Comparison of ENCODE assay signal across 21 cellular contexts in genomic region chr6:35694462-35694861, GRCh38. TPM values are rescaled to one million over a fixed set of nuclear protein-coding genes. Genes with fewer than 3 reads are reported as not detected.
DNase-seq lines count a peak whose midpoint lies in the region; ATAC-seq, FAIRE-seq and TF ChIP-seq lines count a peak whose summit lies in the region.
"Had no signal": no experiment of that assay in that cellular context is flagged by ENCODE, and none has a peak within 500 bp of the region (broad histone marks: within the 10 kb centered on the region; RNA-seq: fewer than 3 reads in every experiment).

No MANE protein-coding gene starts in this region.

- no peaks in the 10 kb centered on the region for H3K27me3 ChIP-seq in foreskin keratinocyte
- H3K27me3 ChIP-seq: BE2C, gastroesophageal sphincter, SJCRH30 had no signal

- no peak for ATAC-seq in WTC11
- peak; percentile 43 for ATAC-seq in foreskin keratinocyte
- no peak for ATAC-seq in HG03439 (IDR thresholded peaks at IDR 0.05; ENCODE audit: unreplicated experiment)
- ATAC-seq in GM21619 (IDR thresholded peaks at IDR 0.05; ENCODE audit: unreplicated experiment): no peak
- no peak for ATAC-seq in GM19463 (IDR thresholded peaks at IDR 0.05; ENCODE audit: unreplicated experiment)
- ATAC-seq in HG03039 (IDR thresholded peaks at IDR 0.05; ENCODE audit: unreplicated experiment): no peak
- ATAC-seq: effector memory CD8-positive, alpha-beta T cell; gastroesophageal sphincter; lower lobe of right lung; naive thymus-derived CD8-positive, alpha-beta T cell; stimulated activated naive CD8-positive, alpha-beta T cell treated with anti-CD3 and anti-CD28 coated beads, Interleukin-15, amount 100 ng/mL, for 72 hours had no signal

- H3K4me1 ChIP-seq in foreskin keratinocyte: peaks cover 5% of the 10 kb centered on the region
- H3K4me1 ChIP-seq: BE2C, SJCRH30 had no signal

- H3K4me3 Mint-ChIP-seq in WTC11: no peak overlapping the region
- H3K4me3 Mint-ChIP-seq: activated CD4-positive, alpha-beta T cell treated with anti-CD3 and anti-CD28 coated beads, Interleukin-2, amount 10 ng/mL, durations not matched to agents 7 days and 5 days; activated naive CD8-positive, alpha-beta T cell treated with anti-CD3 and anti-CD28 coated beads for 36 hours; effector memory CD8-positive, alpha-beta T cell; stimulated activated naive CD8-positive, alpha-beta T cell treated with anti-CD3 and anti-CD28 coated beads, Interleukin-15, amount 100 ng/mL, for 72 hours had no signal

- no peaks in the 10 kb centered on the region for H3K36me3 Mint-ChIP-seq in WTC11
- H3K36me3 Mint-ChIP-seq: activated naive CD8-positive, alpha-beta T cell treated with anti-CD3 and anti-CD28 coated beads for 36 hours; naive thymus-derived CD8-positive, alpha-beta T cell had no signal

- CTCF ChIA-PET in WTC11 (lab: Charles Lee): no interaction called here

- no peak for FAIRE-seq in HTR-8/SVneo (lab: Jason Lieb, UNC)

- TF ChIP-seq CTCF in WTC11 (IDR thresholded peaks at IDR 0.05) (no peak), foreskin keratinocyte (conservative IDR thresholded peaks at IDR 0.05) (no peak)

- peaks cover 3% of the 10 kb centered on the region; the same call in 1 of the 2 replicates for H3K9me3 Mint-ChIP-seq in WTC11
- H3K9me3 Mint-ChIP-seq: activated CD4-positive, alpha-beta T cell treated with anti-CD3 and anti-CD28 coated beads, Interleukin-2, amount 10 ng/mL, durations not matched to agents 7 days and 5 days; effector memory CD8-positive, alpha-beta T cell; naive thymus-derived CD8-positive, alpha-beta T cell; stimulated activated naive CD8-positive, alpha-beta T cell treated with anti-CD3 and anti-CD28 coated beads, Interleukin-15, amount 100 ng/mL, for 72 hours had no signal

- 0 out of 2 replicates have a peak, but pooled peaks cover 2% of the 10 kb centered on the region for H3K4me1 Mint-ChIP-seq in WTC11

- POLR2A ChIA-PET in WTC11 (lab: Charles Lee): no interaction called here

- H3K27ac Mint-ChIP-seq in WTC11: no peak overlapping the region
- H3K27ac Mint-ChIP-seq: activated CD4-positive, alpha-beta T cell treated with anti-CD3 and anti-CD28 coated beads, Interleukin-2, amount 10 ng/mL, durations not matched to agents 7 days and 5 days; activated naive CD8-positive, alpha-beta T cell treated with anti-CD3 and anti-CD28 coated beads for 36 hours; effector memory CD8-positive, alpha-beta T cell had no signal

- no peak overlapping the region for H3K27ac ChIP-seq in foreskin keratinocyte
- H3K27ac ChIP-seq: gastroesophageal sphincter, lower lobe of right lung, prostate gland, SJCRH30 had no signal

- DNase-seq in Daoy (ENCODE audit: low read depth) (peak; percentile 21), HTR-8/SVneo (ENCODE audit: insufficient read length, low spot score) (peak; percentile 64), WTC11 (ENCODE audit: low spot score) (no peak), foreskin keratinocyte (no peak)
- DNase-seq: activated CD4-positive, alpha-beta T cell treated with anti-CD3 and anti-CD28 coated beads, Interleukin-2, amount 10 ng/mL, durations not matched to agents 7 days and 5 days; activated naive CD8-positive, alpha-beta T cell treated with anti-CD3 and anti-CD28 coated beads for 36 hours; activated T-cell treated with anti-CD3 and anti-CD28 coated beads for 4 hours; BE2C; central memory CD4-positive, alpha-beta T cell; DMS153; effector memory CD8-positive, alpha-beta T cell; lower lobe of right lung; naive thymus-derived CD8-positive, alpha-beta T cell; SJCRH30; stimulated activated naive CD8-positive, alpha-beta T cell treated with anti-CD3 and anti-CD28 coated beads, Interleukin-15, amount 100 ng/mL, for 72 hours had no signal

- no peaks in the 10 kb centered on the region; the same call in 1 of the 2 replicates for H3K27me3 Mint-ChIP-seq in WTC11 (ENCODE audit: low read depth)
- H3K27me3 Mint-ChIP-seq: activated CD4-positive, alpha-beta T cell treated with anti-CD3 and anti-CD28 coated beads, Interleukin-2, amount 10 ng/mL, durations not matched to agents 7 days and 5 days; activated naive CD8-positive, alpha-beta T cell treated with anti-CD3 and anti-CD28 coated beads for 36 hours; effector memory CD8-positive, alpha-beta T cell; naive thymus-derived CD8-positive, alpha-beta T cell; stimulated activated naive CD8-positive, alpha-beta T cell treated with anti-CD3 and anti-CD28 coated beads, Interleukin-15, amount 100 ng/mL, for 72 hours had no signal

TF ChIP-seq in WTC11, 78 proteins besides CTCF, POLR2A, EP300 and RAD21:
- TF ChIP-seq ZNF317 (CRISPR knock-in tag; IDR thresholded peaks at IDR 0.05; ENCODE audit: borderline replicate concordance, low read depth) (peak; percentile 66; the same call in 1 of the 2 replicates), ZNF281 (CRISPR knock-in tag; IDR thresholded peaks at IDR 0.05) (no peak)

RNA-seq across cellular contexts. Expression of gene FKBP5, which starts 5.7 kb away (rescaled TPM):
- total RNA-seq in Daoy (2014; rRNA removed; shearing (Covaris generic)): 6.8 and 10.2 TPM in 2 replicates
- 27.0 to 29.4 TPM (median 27.2 TPM) in 3 replicates for total RNA-seq in WTC11 (2021)
- total RNA-seq in foreskin keratinocyte: 42.2 and 59.4 TPM in 2 replicates
- 28.1 and 41.8 TPM in 2 replicates for polyA plus RNA-seq in foreskin keratinocyte
- total RNA-seq: SJCRH30 had no signal

RNA-seq across cellular contexts. Expression of gene ARMC12, which starts 42.4 kb away (rescaled TPM):
- total RNA-seq in Daoy (2014; rRNA removed; shearing (Covaris generic)): 0.51 TPM in 1 of 2 replicates, not detected in the other
- total RNA-seq in WTC11 (2021) (1.0 to 2.0 TPM (median 1.4 TPM) in 3 replicates), foreskin keratinocyte (0.14 and 0.27 TPM in 2 replicates)
- polyA plus RNA-seq in foreskin keratinocyte: 0.15 and 0.23 TPM in 2 replicates
- total RNA-seq: lower lobe of right lung, SJCRH30 had no signal

Comparison
In these comparisons a context has a peak if more than half of its experiments do, and no peak if none do; other contexts are left out.
1. DNase-seq: peak in Daoy (single experiment) and HTR-8/SVneo (single experiment); none in WTC11 (single experiment) and foreskin keratinocyte (0 of 2).